In the genomic region with DNA sequence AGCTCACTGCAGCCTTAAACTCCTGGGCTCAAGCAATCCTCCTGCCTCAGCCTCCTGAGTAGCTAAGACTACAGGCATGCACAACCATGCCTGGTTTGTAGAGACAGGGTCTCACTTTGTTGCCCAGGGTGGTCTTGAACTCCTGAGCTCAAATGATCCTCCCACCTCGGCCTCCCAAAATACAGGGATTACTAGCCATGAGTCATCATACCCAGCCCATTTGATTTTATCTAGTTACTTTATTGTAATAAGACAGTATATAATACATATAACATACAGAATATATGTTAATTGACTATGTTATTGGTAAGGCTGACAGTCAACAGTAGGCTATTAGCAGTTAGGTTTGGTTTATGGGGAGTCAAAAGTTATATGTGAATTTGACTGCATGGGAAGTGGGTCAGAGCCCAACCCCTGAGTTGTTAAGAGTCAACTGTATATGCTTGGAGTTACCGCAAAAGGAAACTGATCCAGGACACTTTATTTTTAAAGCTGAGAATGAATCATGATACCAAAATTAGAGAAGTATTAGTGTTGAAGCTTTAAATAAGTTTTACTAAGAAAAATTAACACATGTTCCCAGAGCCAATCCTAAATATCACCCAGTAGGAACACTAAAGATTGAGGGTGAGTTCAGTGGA, we compare ENCODE assay signal across 24 cellular contexts. TPM values are rescaled to one million over a fixed set of nuclear protein-coding genes. Genes with fewer than 3 reads are reported as not detected.
DNase-seq lines count a peak whose midpoint lies in the region; TF ChIP-seq lines count a peak whose summit lies in the region.
"Had no signal": no experiment of that assay in that cellular context is flagged by ENCODE, and none has a peak within 500 bp of the region (broad histone marks: within the 10 kb centered on the region; RNA-seq: fewer than 3 reads in every experiment).

No MANE protein-coding gene starts in this region.

- peaks cover 8% of the 10 kb centered on the region for H3F3A ChIP-seq in smooth muscle cell (ENCODE audit: low read depth)

- H3K79me2 ChIP-seq in smooth muscle cell (ENCODE audit: low read depth): no peaks in the 10 kb centered on the region
- H3K79me2 ChIP-seq: hepatocyte had no signal

- H4K20me1 ChIP-seq in smooth muscle cell (ENCODE audit: low read depth): no peaks in the 10 kb centered on the region

- 47% methylated on average over 2 of the region's 2 CpGs for WGBS in esophagus muscularis mucosa
- 57% methylated on average over 2 of the region's 2 CpGs for WGBS in smooth muscle cell (ENCODE audit: low lambda C conversion rate)

- peaks cover 0 to 75% (median 66%) of the 10 kb centered on the region in 4 donors for H3K4me1 ChIP-seq in esophagus muscularis mucosa
- H3K4me1 ChIP-seq in smooth muscle cell (ENCODE audit: low read depth): no peaks in the 10 kb centered on the region

- H3K27me3 ChIP-seq in esophagus muscularis mucosa (no peaks in the 10 kb centered on the region), smooth muscle cell (ENCODE audit: low read depth) (no peaks in the 10 kb centered on the region)
- H3K27me3 ChIP-seq: hepatocyte, upper lobe of right lung had no signal

- no peak for TF ChIP-seq POLR2A in esophagus muscularis mucosa (IDR thresholded peaks at IDR 0.05; ENCODE audit: low read depth)

- H3K4me3 Mint-ChIP-seq in activated T-cell treated with anti-CD3 and anti-CD28 coated beads, Interleukin-2, amount 50 U/mL, for 24 hours: no peak overlapping the region
- no peak overlapping the region for H3K4me3 Mint-ChIP-seq in IgD-negative memory B cell
- H3K4me3 Mint-ChIP-seq: activated CD8-positive, alpha-beta memory T cell treated with anti-CD3 and anti-CD28 coated beads, Interleukin-2, amount 10 ng/mL, durations not matched to agents 7 days and 5 days had no signal

- no peaks in the 10 kb centered on the region for H3K27me3 Mint-ChIP-seq in activated T-cell treated with anti-CD3 and anti-CD28 coated beads, Interleukin-2, amount 50 U/mL, for 24 hours
- no peaks in the 10 kb centered on the region for H3K27me3 Mint-ChIP-seq in IgD-negative memory B cell
- H3K27me3 Mint-ChIP-seq: activated CD8-positive, alpha-beta memory T cell treated with anti-CD3 and anti-CD28 coated beads, Interleukin-2, amount 10 ng/mL, durations not matched to agents 7 days and 5 days had no signal

- H3K27ac ChIP-seq in esophagus muscularis mucosa (replicated peaks in 1 of 4) (peak overlapping the region in 3 of 4 donors; percentile 4 to 52 (median 28)), smooth muscle cell (ENCODE audit: low read depth) (peak overlapping the region; percentile 33)
- H3K27ac ChIP-seq: A549, GM23248, hepatocyte, upper lobe of right lung had no signal

- no peak for DNase-seq in activated T-cell treated with anti-CD3 and anti-CD28 coated beads, Interleukin-2, amount 50 U/mL, for 24 hours
- no peak for DNase-seq in activated T-cell treated with anti-CD3 and anti-CD28 coated beads, Interleukin-2, amount 50 U/mL, for 1 hour
- DNase-seq in esophagus muscularis mucosa (ENCODE audit: extremely low spot score) (no peak), smooth muscle cell (lab: John Stamatoyannopoulos, UW; ENCODE audit: unreplicated experiment) (no peak), DMS153 treated with DMSO at 0.1 percent for 48 hours (lab: John Stamatoyannopoulos, UW; ENCODE audit: unreplicated experiment) (no peak), NCI-H1092 treated with DMSO at 0.1 percent for 48 hours (lab: John Stamatoyannopoulos, UW) (no peak), NCI-H524 treated with DMSO at 0.1 percent for 48 hours (lab: John Stamatoyannopoulos, UW) (no peak)
- DNase-seq: activated CD8-positive, alpha-beta memory T cell treated with anti-CD3 and anti-CD28 coated beads, Interleukin-2, amount 10 ng/mL, durations not matched to agents 7 days and 5 days; activated naive CD4-positive, alpha-beta T cell treated with Interleukin-2 at 50 U/mL for 16 hours; COR-L47; effector memory CD4-positive, alpha-beta T cell; GM23248; KG1; kidney; NCI-H1417; NCI-H2171 treated with DMSO at 0.1 percent for 48 hours; nucleus accumbens; stimulated activated CD4-positive, alpha-beta T cell treated with anti-CD3 and anti-CD28 coated beads, Interleukin-4, amount 100 ng/mL, for 24 hours; stimulated activated CD8-positive, alpha-beta memory T cell treated with anti-CD3 and anti-CD28 coated beads, Interleukin-4, amount 100 ng/mL, for 48 hours; upper lobe of right lung had no signal

- H3K9me3 ChIP-seq in esophagus muscularis mucosa: no peaks in the 10 kb centered on the region
- H3K9me3 ChIP-seq in smooth muscle cell (replicated peaks; ENCODE audit: low read depth): no peaks in the 10 kb centered on the region
- H3K9me3 ChIP-seq: A549, upper lobe of right lung had no signal

- H2AFZ ChIP-seq in smooth muscle cell (ENCODE audit: low read depth): no peak overlapping the region
- H2AFZ ChIP-seq: GM23248, hepatocyte had no signal

- no peaks in the 10 kb centered on the region for H3K9me3 Mint-ChIP-seq in activated T-cell treated with anti-CD3 and anti-CD28 coated beads, Interleukin-2, amount 50 U/mL, for 24 hours
- no peaks in the 10 kb centered on the region for H3K9me3 Mint-ChIP-seq in IgD-negative memory B cell

- H3K36me3 Mint-ChIP-seq in activated T-cell treated with anti-CD3 and anti-CD28 coated beads, Interleukin-2, amount 50 U/mL, for 24 hours (ENCODE audit: low read depth): peaks cover 61% of the 10 kb centered on the region
- peaks cover 5% of the 10 kb centered on the region for H3K36me3 Mint-ChIP-seq in IgD-negative memory B cell

- H3K27ac Mint-ChIP-seq in activated T-cell treated with anti-CD3 and anti-CD28 coated beads, Interleukin-2, amount 50 U/mL, for 24 hours: peak overlapping the region; percentile 73
- H3K27ac Mint-ChIP-seq in IgD-negative memory B cell: peak overlapping the region; percentile 8 to 57 (median 53)
- H3K27ac Mint-ChIP-seq: activated CD8-positive, alpha-beta memory T cell treated with anti-CD3 and anti-CD28 coated beads, Interleukin-2, amount 10 ng/mL, durations not matched to agents 7 days and 5 days had no signal

- TF ChIP-seq CTCF in esophagus muscularis mucosa (IDR thresholded peaks at IDR 0.05) (no peak), smooth muscle cell (IDR thresholded peaks at IDR 0.05; ENCODE audit: borderline replicate concordance, insufficient read depth, poor library complexity, severe bottlenecking) (no peak)

- no peak overlapping the region for H3K4me2 ChIP-seq in smooth muscle cell
- H3K4me2 ChIP-seq: A549, hepatocyte had no signal

- H3K4me3 ChIP-seq in esophagus muscularis mucosa (no peak overlapping the region), smooth muscle cell (no peak overlapping the region)
- H3K4me3 ChIP-seq: A549, GM12878, GM23248, hepatocyte, upper lobe of right lung had no signal

- intact Hi-C loops in esophagus muscularis mucosa (cut with DNase I): no loop called here

- no peak for TF ChIP-seq EP300 in esophagus muscularis mucosa (IDR thresholded peaks at IDR 0.05)

- H3K36me3 ChIP-seq in esophagus muscularis mucosa: peaks cover 0 to 12% (median 5%) of the 10 kb centered on the region in 4 donors
- H3K36me3 ChIP-seq in smooth muscle cell (ENCODE audit: low read depth): no peaks in the 10 kb centered on the region

- H3K9ac ChIP-seq in smooth muscle cell (ENCODE audit: low read depth): no peak overlapping the region
- H3K9ac ChIP-seq: GM23248 had no signal

- H3K4me1 Mint-ChIP-seq in activated T-cell treated with anti-CD3 and anti-CD28 coated beads, Interleukin-2, amount 50 U/mL, for 24 hours (ENCODE audit: low read depth): peaks cover 64% of the 10 kb centered on the region
- peaks cover 37 to 44% (median 40%) of the 10 kb centered on the region in 3 donors for H3K4me1 Mint-ChIP-seq in IgD-negative memory B cell

RNA-seq across cellular contexts. Expression of a gene that starts 20.7 kb away (rescaled TPM):
- polyA plus RNA-seq in IgD-negative memory B cell (239 TPM), smooth muscle cell (88.1 and 106 TPM in 2 replicates)
- total RNA-seq in esophagus muscularis mucosa (100 to 1,000 TPM in 2 of 4 donors, 10 to 100 TPM in 2; 77.0 to 109 (median 94.0) TPM), smooth muscle cell (64.4 and 77.3 TPM in 2 replicates)
